In genomic region chr18:57837917-57838548, GRCh38 we compare ENCODE assay signal across 8 cellular contexts. TPM values are rescaled to one million over a fixed set of nuclear protein-coding genes. Genes with fewer than 3 reads are reported as not detected.
DNase-seq lines count a peak whose midpoint lies in the region; ATAC-seq, FAIRE-seq and TF ChIP-seq lines count a peak whose summit lies in the region.

No MANE protein-coding gene starts in this region.

- H3K27ac ChIP-seq in A549 (peak overlapping the region; percentile 57 to 77; a peak in 5 of 6 replicates), left ventricle myocardium inferior (replicated peaks) (no peak overlapping the region), tibial nerve (no peak overlapping the region)

- H3K36me3 ChIP-seq in left ventricle myocardium inferior (no peaks in the 10 kb centered on the region), tibial nerve (no peaks in the 10 kb centered on the region)

- TF ChIP-seq EP300 in A549 (IDR thresholded peaks at IDR 0.05) (no peak), tibial nerve (IDR thresholded peaks at IDR 0.05) (no peak)

- no peak for TF ChIP-seq RAD21 in A549 (conservative IDR thresholded peaks at IDR 0.05 in 1 of 2, IDR thresholded peaks at IDR 0.05 in 1 of 2)

- CTCF ChIA-PET in A549 (lab: Yijun Ruan, JAX) = interaction anchor here (0.6 kb wide), 1 partner anchor 86 kb away, joined by 3 read pairs; no protein-coding TSS in a partner anchor

- H3K4me1 ChIP-seq in A549 = peaks cover 29% of the 10 kb centered on the region
- no peaks in the 10 kb centered on the region for H3K4me1 ChIP-seq in left ventricle myocardium inferior
- no peaks in the 10 kb centered on the region for H3K4me1 ChIP-seq in tibial nerve

- TF ChIP-seq CTCF in A549 (IDR thresholded peaks at IDR 0.05) (no peak), astrocyte of the spinal cord (IDR thresholded peaks at IDR 0.05; ENCODE audit: low read depth, low read length) (no peak), left ventricle myocardium inferior (IDR thresholded peaks at IDR 0.05; ENCODE audit: borderline replicate concordance) (no peak), tibial nerve (IDR thresholded peaks at IDR 0.05) (no peak)

- TF ChIP-seq POLR2A in A549 (IDR thresholded peaks at IDR 0.05; ENCODE audit: low read length) (no peak), tibial nerve (IDR thresholded peaks at IDR 0.05) (no peak)

- FAIRE-seq in A549 (lab: Jason Lieb, UNC) = no peak

- H3K27me3 ChIP-seq in left ventricle myocardium inferior (ENCODE audit: low read depth) (no peaks in the 10 kb centered on the region), tibial nerve (no peaks in the 10 kb centered on the region)

- DNase-seq in A549 (ENCODE audit: low read depth in 1 of 2, low spot score in 1 of 2) = no peak
- DNase-seq in astrocyte of the spinal cord (ENCODE audit: low read depth, low spot score) = peak; percentile 8
- DNase-seq in left ventricle myocardium inferior = no peak
- DNase-seq in COR-L47 (lab: John Stamatoyannopoulos, UW) = no peak
- DNase-seq in tibial nerve (ENCODE audit: low spot score in 2 of 2) = no peak
- no peak for DNase-seq in inferior parietal cortex (ENCODE audit: extremely low spot score)

- H3K4me2 ChIP-seq in A549 = peak overlapping the region; percentile 43

- in situ Hi-C loops in astrocyte of the spinal cord (cut with HindIII; ENCODE audit: low sequenced_read_pairs) = no loop called here

- intact Hi-C loops in left ventricle myocardium inferior (cut with micrococcal nuclease) = no loop called here

- WGBS in A549 (ENCODE audit: missing lambda C conversion rate) = 75% methylated on average over 12 of the region's 12 CpGs
- WGBS in tibial nerve, 2 donors = 68% methylated on average over 12 of the region's 12 CpGs

- ATAC-seq in A549 (peak; percentile 52 to 54; a peak in 3 of 6 replicates), GM19455 (IDR thresholded peaks at IDR 0.05; ENCODE audit: unreplicated experiment) (peak; percentile 85), HG03439 (IDR thresholded peaks at IDR 0.05; ENCODE audit: unreplicated experiment) (peak; percentile 77)

- no peaks in the 10 kb centered on the region for H3K9me3 ChIP-seq in A549
- H3K9me3 ChIP-seq in left ventricle myocardium inferior (replicated peaks) = no peaks in the 10 kb centered on the region
- no peaks in the 10 kb centered on the region for H3K9me3 ChIP-seq in tibial nerve

- POLR2A ChIA-PET in A549 (lab: Yijun Ruan, JAX) = no interaction called here

- H3K4me3 ChIP-seq in A549 (peak overlapping the region; percentile 20; the same call in 1 of the 3 replicates), astrocyte of the spinal cord (ENCODE audit: low read depth, low read length) (no peak overlapping the region), left ventricle myocardium inferior (no peak overlapping the region), tibial nerve (no peak overlapping the region)

TF ChIP-seq in A549, 52 proteins besides CTCF, POLR2A, EP300 and RAD21:
- TF ChIP-seq KDM1A (IDR thresholded peaks at IDR 0.05; ENCODE audit: low read depth) (no peak), PBX3 (IDR thresholded peaks at IDR 0.05) (no peak), FOXS1 (CRISPR knock-in tag; IDR thresholded peaks at IDR 0.05) (no peak), SREBF2 (IDR thresholded peaks at IDR 0.05) (no peak), MAX (IDR thresholded peaks at IDR 0.05) (no peak), TFCP2L1 (CRISPR knock-in tag; IDR thresholded peaks at IDR 0.05) (no peak), REST (IDR thresholded peaks at IDR 0.05) (no peak), HEYL (CRISPR knock-in tag; IDR thresholded peaks at IDR 0.05) (no peak), HOXB13 (CRISPR knock-in tag; IDR thresholded peaks at IDR 0.05; ENCODE audit: low read depth) (no peak), ZC3H11A (IDR thresholded peaks at IDR 0.05) (no peak), GATA3 (IDR thresholded peaks at IDR 0.05; ENCODE audit: borderline replicate concordance) (no peak), ESRRA (IDR thresholded peaks at IDR 0.05; ENCODE audit: borderline replicate concordance, low read length) (no peak), NFE2L2 (conservative IDR thresholded peaks at IDR 0.05; ENCODE audit: low read length) (no peak), HOXA7 (CRISPR knock-in tag; IDR thresholded peaks at IDR 0.05) (no peak), NPAS2 (CRISPR knock-in tag; IDR thresholded peaks at IDR 0.05; ENCODE audit: borderline replicate concordance) (no peak), PHF8 (IDR thresholded peaks at IDR 0.05; ENCODE audit: borderline replicate concordance, low read depth) (no peak), SMC3 (IDR thresholded peaks at IDR 0.05) (no peak)

RNA-seq across cellular contexts. Expression of gene ATP8B1, which starts 34.9 kb away (rescaled TPM):
- polyA plus RNA-seq in A549 (2011; rRNA removed) (23.4 and 23.7 TPM in 2 replicates), A549 (2017; fragmentation: RNase III; extraction: RNeasy Plus Mini Kit Qiagen cat#74134 plus additional on column Dnase treatment) (7.1 to 8.8 TPM (median 7.1 TPM) in 3 replicates)
- 5.2 and 6.4 TPM in 2 replicates for polyA plus RNA-seq in A549 (2012; cell fraction: cytosol; rRNA removed)
- 5.4 and 6.7 TPM in 2 replicates for polyA plus RNA-seq in A549 (2012; cell fraction: nucleus; rRNA removed)
- polyA minus RNA-seq in A549 (2011; rRNA and poly(A)+ RNA removed) = 20.1 TPM in 2 replicates
- total RNA-seq in left ventricle myocardium inferior (8.6 TPM), tibial nerve (10 to 100 TPM in 3 of 4 donors, 1 to 10 TPM in 1; 8.0 to 25.8 (median 12.4) TPM)

Comparison
In these comparisons a context has a peak if more than half of its experiments do, and no peak if none do; other contexts are left out.
1. H3K27ac ChIP-seq: peak in A549 (2 of 2); none in left ventricle myocardium inferior (single experiment) and tibial nerve (0 of 4).
2. Peak in every context shown above with its lines, with median percentiles within 50 percentile points of each other: ATAC-seq.